18 cellular contexts compared by ENCODE assay signal in the genomic region with DNA sequence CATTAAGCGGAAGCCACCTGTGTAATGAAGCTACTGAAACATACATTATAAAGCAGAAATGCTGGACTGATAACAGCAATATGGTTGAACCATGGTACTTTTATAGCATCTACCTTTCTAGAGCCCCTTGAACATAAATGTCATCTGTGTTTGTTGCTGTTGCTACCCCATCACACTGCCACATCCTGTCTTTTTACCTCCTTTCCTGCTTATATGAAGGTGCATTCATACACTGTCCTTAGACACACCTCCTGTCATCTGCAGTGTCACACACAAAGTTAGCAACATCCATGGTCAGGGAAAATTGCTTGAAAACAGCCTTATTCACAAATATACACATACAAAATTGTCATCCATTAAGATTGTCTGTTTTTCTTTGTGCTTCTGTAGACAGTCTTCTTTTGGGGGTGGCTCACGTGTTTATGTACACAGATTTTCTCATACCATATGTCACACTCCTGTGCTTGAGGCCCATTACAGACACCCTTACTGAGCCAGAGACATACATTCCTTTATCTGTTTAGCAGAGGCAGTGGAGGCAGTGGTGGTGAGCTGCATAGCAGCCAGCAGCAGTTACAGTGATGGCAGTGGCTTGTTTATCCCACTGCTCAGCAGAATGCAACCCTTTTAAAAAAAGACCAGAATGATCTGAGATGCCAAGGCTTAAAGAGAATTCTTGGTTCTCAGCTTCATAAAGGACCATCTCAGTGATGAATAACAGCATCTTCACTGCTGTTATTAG. TPM values are rescaled to one million over a fixed set of nuclear protein-coding genes. Genes with fewer than 3 reads are reported as not detected.
DNase-seq lines count a peak whose midpoint lies in the region; ATAC-seq, FAIRE-seq and TF ChIP-seq lines count a peak whose summit lies in the region.
"Had no signal": no experiment of that assay in that cellular context is flagged by ENCODE, and none has a peak within 500 bp of the region (broad histone marks: within the 10 kb centered on the region; RNA-seq: fewer than 3 reads in every experiment).

No MANE protein-coding gene starts in this region.

- H3K36me3 Mint-ChIP-seq in T-cell (no peaks in the 10 kb centered on the region), glutamatergic neuron (ENCODE audit: unreplicated experiment) (no peaks in the 10 kb centered on the region)

- TF ChIP-seq CTCF in glutamatergic neuron (IDR thresholded peaks at IDR 0.05; ENCODE audit: partially characterized antibody, unreplicated experiment) (no peak), prostate gland (IDR thresholded peaks at IDR 0.05) (no peak), WERI-Rb-1 (IDR thresholded peaks at IDR 0.05; ENCODE audit: low read depth, low read length) (no peak; the same call in 1 of the 2 replicates)

- H3K27ac ChIP-seq in prostate gland, result no peak overlapping the region
- no peak overlapping the region for H3K27ac ChIP-seq in WERI-Rb-1
- H3K27ac ChIP-seq: BLaER1 had no signal

- H3K9me3 ChIP-seq in prostate gland, result no peaks in the 10 kb centered on the region
- no peaks in the 10 kb centered on the region for H3K9me3 ChIP-seq in WERI-Rb-1 (ENCODE audit: severe bottlenecking)
- H3K9me3 ChIP-seq: BLaER1 had no signal

- DNase-seq in NCI-H2171 treated with DMSO at 0.1 percent for 48 hours (lab: John Stamatoyannopoulos, UW), result peak; percentile 42
- no peak for DNase-seq in NCI-H2171 (lab: John Stamatoyannopoulos, UW)
- DNase-seq in GM12891 (ENCODE audit: insufficient read length, low spot score), result no peak
- DNase-seq in T-cell, result peak in 1 of 34 experiments; percentile 3
- no peak for DNase-seq in glutamatergic neuron
- no peak for DNase-seq in prostate gland (ENCODE audit: low spot score)
- DNase-seq in WERI-Rb-1, result no peak
- DNase-seq: 8988T, DMS53, GOT3, Karpas-422, NCI-H1436, NCI-H2081, NCI-H2227 treated with DMSO at 0.1 percent for 48 hours, NCI-H524 treated with DMSO at 0.1 percent for 48 hours, PC-3 had no signal

- no peaks in the 10 kb centered on the region for H3K4me1 ChIP-seq in prostate gland (replicated peaks)
- H3K4me1 ChIP-seq: BLaER1 had no signal

- CTCF ChIA-PET in T-cell (lab: Charles Lee), result interaction anchor here in 1 of 2 donors (1.9 kb wide), 1 partner anchor 112 kb away, joined by 15 read pairs; no protein-coding TSS in a partner anchor

- ATAC-seq in T-cell (replicated peaks in 1 of 4), result peak; percentile 34 to 72 (median 68)
- ATAC-seq in HG02870 (IDR thresholded peaks at IDR 0.05; ENCODE audit: unreplicated experiment), result no peak
- ATAC-seq: PC-3 had no signal

- H3K4me1 Mint-ChIP-seq in T-cell (peaks cover 11 to 21% (median 16%) of the 10 kb centered on the region in 3 donors), glutamatergic neuron (ENCODE audit: low read depth, unreplicated experiment) (peaks cover 14% of the 10 kb centered on the region)

- peak; percentile 81 for FAIRE-seq in GM12891 (lab: Jason Lieb, UNC)

- H3K4me3 ChIP-seq in prostate gland (no peak overlapping the region), WERI-Rb-1 (ENCODE audit: low read depth, low read length) (no peak overlapping the region)
- H3K4me3 ChIP-seq: BLaER1 had no signal

- TF ChIP-seq POLR2A in GM12891 (IDR thresholded peaks at IDR 0.05; ENCODE audit: low read depth, low read length) (no peak), prostate gland (IDR thresholded peaks at IDR 0.05) (no peak)

- intact Hi-C loops in prostate gland (cut with DNase I), result no loop called here

- H3K27ac Mint-ChIP-seq in T-cell (no peak overlapping the region), glutamatergic neuron (ENCODE audit: unreplicated experiment) (peak overlapping the region; percentile 41)

- H3K9me3 Mint-ChIP-seq in T-cell (no peaks in the 10 kb centered on the region), glutamatergic neuron (ENCODE audit: unreplicated experiment) (peaks cover 4% of the 10 kb centered on the region)

- H3K36me3 ChIP-seq in prostate gland, result no peaks in the 10 kb centered on the region
- H3K36me3 ChIP-seq in WERI-Rb-1, result peaks cover under 1% of the 10 kb centered on the region

- H3K4me3 Mint-ChIP-seq in T-cell (no peak overlapping the region), glutamatergic neuron (ENCODE audit: unreplicated experiment) (no peak overlapping the region)

- 92% methylated on average over 2 of the region's 2 CpGs for WGBS in prostate gland

- H3K27me3 Mint-ChIP-seq in T-cell (no peaks in the 10 kb centered on the region), glutamatergic neuron (ENCODE audit: unreplicated experiment) (peaks cover 2% of the 10 kb centered on the region)

- POLR2A ChIA-PET in T-cell (lab: Charles Lee), result no interaction called here

- H3K27me3 ChIP-seq in prostate gland (replicated peaks; ENCODE audit: insufficient read depth) (no peaks in the 10 kb centered on the region), WERI-Rb-1 (ENCODE audit: insufficient read depth, low read depth, severe bottlenecking) (no peaks in the 10 kb centered on the region)
- H3K27me3 ChIP-seq: BLaER1 had no signal

TF ChIP-seq in GM12891, 5 proteins besides CTCF, POLR2A, EP300 and RAD21:
- no peak for TF ChIP-seq SPI1 (IDR thresholded peaks at IDR 0.05; ENCODE audit: low read depth, low read length)
- TF ChIP-seq POU2F2 (IDR thresholded peaks at IDR 0.05; ENCODE audit: low read depth, low read length), result no peak
- no peak for TF ChIP-seq TAF1 (IDR thresholded peaks at IDR 0.05; ENCODE audit: low read depth, low read length)
- TF ChIP-seq POLR2AphosphoS5 (IDR thresholded peaks at IDR 0.05; ENCODE audit: low read depth, low read length), result no peak
- no peak for TF ChIP-seq PAX5 (IDR thresholded peaks at IDR 0.05; ENCODE audit: insufficient read depth, low read length, severe bottlenecking)

RNA-seq across cellular contexts. Expression of gene C6orf62, which starts 25.9 kb away (rescaled TPM):
- polyA plus RNA-seq in GM12891 (2012; ENCODE audit: low read depth, missing spikeins), result 51.0 TPM
- total RNA-seq in T-cell (100 to 1,000 TPM; 114 to 146 (median 135) TPM), glutamatergic neuron (ENCODE audit: unreplicated experiment) (155 TPM), prostate gland (100 to 1,000 TPM in 1 of 2 donors, 10 to 100 TPM in 1; 95.1 to 115 TPM)

RNA-seq across cellular contexts. Expression of gene ACOT13, which starts 26.1 kb away (rescaled TPM):
- polyA plus RNA-seq in GM12891 (2012; ENCODE audit: low read depth, missing spikeins), result 23.6 TPM
- total RNA-seq in T-cell (10 to 100 TPM in 2 of 5 donors, 1 to 10 TPM in 3; 4.2 to 10.9 (median 9.5) TPM), glutamatergic neuron (ENCODE audit: unreplicated experiment) (25.3 TPM), prostate gland (10 to 100 TPM in 1 of 2 donors, 1 to 10 TPM in 1; 8.8 to 15.9 TPM)

RNA-seq across cellular contexts. Expression of gene TDP2, which starts 26.3 kb away (rescaled TPM):
- polyA plus RNA-seq in GM12891 (2012; ENCODE audit: low read depth, missing spikeins), result 35.0 TPM
- total RNA-seq in T-cell (10 to 100 TPM; 45.7 to 56.5 (median 50.8) TPM), glutamatergic neuron (ENCODE audit: unreplicated experiment) (56.9 TPM), prostate gland (100 to 1,000 TPM in 1 of 2 donors, 10 to 100 TPM in 1; 46.1 to 126 TPM)

RNA-seq across cellular contexts. Expression of gene KIAA0319, which starts 47.0 kb away (rescaled TPM):
- polyA plus RNA-seq in GM12891 (2012; ENCODE audit: low read depth, missing spikeins), result 0.01 TPM
- total RNA-seq in T-cell (under 1 TPM in 3 of 5 donors, not detected in 2; 0.03 to 0.07 (median 0.03) TPM), glutamatergic neuron (ENCODE audit: unreplicated experiment) (1.8 TPM), prostate gland (1 to 10 TPM in 1 of 2 donors, under 1 TPM in 1; 0.09 to 1.1 TPM)
